18 cellular contexts compared by ENCODE assay signal in genomic region chr4:139265654-139266053, GRCh38. TPM values are rescaled to one million over a fixed set of nuclear protein-coding genes. Genes with fewer than 3 reads are reported as not detected.
DNase-seq lines count a peak whose midpoint lies in the region; ATAC-seq and TF ChIP-seq lines count a peak whose summit lies in the region.
"Had no signal": no experiment of that assay in that cellular context is flagged by ENCODE, and none has a peak within 500 bp of the region (broad histone marks: within the 10 kb centered on the region; RNA-seq: fewer than 3 reads in every experiment).

No MANE protein-coding gene starts in this region.

- TF ChIP-seq CTCF in KMS-11 (conservative IDR thresholded peaks at IDR 0.05; ENCODE audit: low read depth, low read length) (no peak), OCI-LY1 (IDR thresholded peaks at IDR 0.05; ENCODE audit: low read length) (no peak), GM13976 (IDR thresholded peaks at IDR 0.05; ENCODE audit: borderline replicate concordance, control extremely low read depth, extremely low read depth, insufficient read depth, missing control alignments) (no peak)

- H3K27me3 ChIP-seq in KMS-11 (ENCODE audit: insufficient read depth, low read depth) = peaks cover 5% of the 10 kb centered on the region; the same call in 1 of the 2 replicates
- no peaks in the 10 kb centered on the region for H3K27me3 ChIP-seq in OCI-LY1 (ENCODE audit: insufficient read depth, low read length)
- H3K27me3 ChIP-seq: ascending aorta, spleen, suprapubic skin had no signal

- H3K4me1 Mint-ChIP-seq in immature natural killer cell = peaks cover 19 to 22% of the 10 kb centered on the region in 2 donors

- H3K79me2 ChIP-seq in KMS-11 (ENCODE audit: insufficient read depth, low read depth) = no peaks in the 10 kb centered on the region
- no peaks in the 10 kb centered on the region for H3K79me2 ChIP-seq in OCI-LY1 (ENCODE audit: insufficient read depth, low read length)

- H3K27ac ChIP-seq in KMS-11 (peak overlapping the region; percentile 46; the same call in 1 of the 2 replicates), OCI-LY1 (ENCODE audit: low read depth, low read length, poor library complexity, severe bottlenecking) (peak overlapping the region; percentile 86)
- H3K27ac ChIP-seq: ascending aorta, suprapubic skin had no signal

- H3K4me3 Mint-ChIP-seq in immature natural killer cell = peak overlapping the region in 3 of 5 donors; percentile 8 to 86 (median 85)

- H3K9me3 ChIP-seq in OCI-LY1 (ENCODE audit: low read length) = no peaks in the 10 kb centered on the region
- H3K9me3 ChIP-seq: ascending aorta, psoas muscle, spleen, suprapubic skin had no signal

- DNase-seq in DMS153 (lab: John Stamatoyannopoulos, UW) (peak; percentile 70), immature natural killer cell (no peak), SW 1271 (lab: John Stamatoyannopoulos, UW) (no peak), GM13976 (ENCODE audit: low spot score) (no peak)
- no peak for DNase-seq in activated CD4-positive, CD25-positive, alpha-beta regulatory T cell (lab: John Stamatoyannopoulos, UW)
- DNase-seq: activated CD4-positive, alpha-beta T cell treated with anti-CD3 and anti-CD28 coated beads, Interleukin-2, amount 10 ng/mL, durations not matched to agents 24 days and 14 days; activated naive CD4-positive, alpha-beta T cell treated with Interleukin-2 at 50 U/mL for 16 hours; MV-4-11; NCI-H2107; NCI-H524 treated with DMSO at 0.1 percent for 48 hours; nephron progenitor cell; psoas muscle; spleen had no signal

- H3K36me3 ChIP-seq in KMS-11 (ENCODE audit: insufficient read depth) = no peaks in the 10 kb centered on the region
- H3K36me3 ChIP-seq in OCI-LY1 (ENCODE audit: insufficient read depth, low read length) = no peaks in the 10 kb centered on the region
- H3K36me3 ChIP-seq: ascending aorta, spleen, suprapubic skin had no signal

- H3K4me1 ChIP-seq in KMS-11 (ENCODE audit: low read depth, poor library complexity, severe bottlenecking) (peaks cover 47% of the 10 kb centered on the region), OCI-LY1 (ENCODE audit: insufficient read depth, low read length, severe bottlenecking) (peaks cover 26% of the 10 kb centered on the region)

- H2AFZ ChIP-seq in KMS-11 (ENCODE audit: low read depth) = no peak overlapping the region
- H2AFZ ChIP-seq in OCI-LY1 (ENCODE audit: low read length) = no peak overlapping the region; the same call in 1 of the 2 replicates

- no peaks in the 10 kb centered on the region for H3K9me3 Mint-ChIP-seq in immature natural killer cell
- H3K9me3 Mint-ChIP-seq: activated CD4-positive, alpha-beta T cell treated with anti-CD3 and anti-CD28 coated beads, Interleukin-2, amount 10 ng/mL, durations not matched to agents 24 days and 14 days had no signal

- peaks cover 0 to 6% (median 2%) of the 10 kb centered on the region in 3 donors for H3K27me3 Mint-ChIP-seq in immature natural killer cell (ENCODE audit: low read depth in 3 of 3)

- H3K36me3 Mint-ChIP-seq in immature natural killer cell = no peaks in the 10 kb centered on the region

- H3K9me2 ChIP-seq in OCI-LY1 (ENCODE audit: low read depth, low read length) = no peaks in the 10 kb centered on the region

- no peak overlapping the region; the same call in 1 of the 2 replicates for H3K9ac ChIP-seq in KMS-11
- peak overlapping the region; percentile 70 for H3K9ac ChIP-seq in OCI-LY1 (ENCODE audit: low read length)

- no peaks in the 10 kb centered on the region for H4K20me1 ChIP-seq in KMS-11 (ENCODE audit: insufficient read depth)
- H4K20me1 ChIP-seq in OCI-LY1 (ENCODE audit: insufficient read depth, low read length) = no peaks in the 10 kb centered on the region

- in situ Hi-C loops in GM13976 (cut with MboI; ENCODE audit: low sequenced_read_pairs, unreplicated experiment) = no loop called here

- ATAC-seq in GM21723 (IDR thresholded peaks at IDR 0.05; ENCODE audit: unreplicated experiment) = no peak

- no peaks in the 10 kb centered on the region for H3F3A ChIP-seq in OCI-LY1 (ENCODE audit: insufficient read depth, low read length)

- H3K27ac Mint-ChIP-seq in immature natural killer cell = peak overlapping the region; percentile 41 to 88 (median 75)

- H3K4me3 ChIP-seq in KMS-11 (IDR thresholded peaks at IDR 0.05; ENCODE audit: insufficient read depth, low read depth, low read length) = no peak overlapping the region
- peak overlapping the region; percentile 63 for H3K4me3 ChIP-seq in OCI-LY1 (ENCODE audit: low read depth, low read length, poor library complexity, severe bottlenecking)

- H3K4me2 ChIP-seq in KMS-11 (peak overlapping the region; percentile 84), OCI-LY1 (ENCODE audit: low read length) (peak overlapping the region; percentile 75)

RNA-seq across cellular contexts. Expression of gene MGARP, which starts 14.4 kb away (rescaled TPM):
- polyA plus RNA-seq in immature natural killer cell = under 1 TPM in 1 of 3 donors, not detected in 2; 0.27 TPM

RNA-seq across cellular contexts. Expression of gene NAA15, which starts 35.7 kb away (rescaled TPM):
- polyA plus RNA-seq in immature natural killer cell = 10 to 100 TPM; 19.6 to 33.9 (median 22.1) TPM

RNA-seq across cellular contexts. Expression of gene NDUFC1, which starts 36.6 kb away (rescaled TPM):
- polyA plus RNA-seq in immature natural killer cell = 10 to 100 TPM; 47.4 to 80.1 (median 77.8) TPM
